ENCODE assay signal across 27 cellular contexts in the genomic region with DNA sequence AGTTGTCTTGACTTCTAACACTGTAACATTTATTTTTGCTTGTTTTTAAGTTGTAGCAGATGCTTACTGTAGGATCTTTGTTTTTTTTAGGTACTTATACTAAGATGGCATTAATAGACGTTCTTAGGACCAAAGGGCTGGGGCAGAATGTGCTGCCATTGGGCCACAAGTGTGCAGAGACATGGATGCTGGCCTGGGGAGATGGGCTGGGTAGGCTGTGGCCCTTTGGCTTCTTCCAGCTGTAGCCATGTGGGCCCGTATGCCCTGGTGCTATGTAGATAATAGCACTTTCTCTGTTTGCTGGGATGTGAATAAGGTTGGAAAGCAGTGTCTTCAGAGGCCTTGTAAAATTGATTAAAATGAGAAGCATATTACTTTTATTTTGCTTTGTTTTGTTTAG.
"Had no signal": no experiment of that assay in that cellular context is flagged by ENCODE, and none has a peak within 500 bp of the region (broad histone marks: within the 10 kb centered on the region; RNA-seq: fewer than 3 reads in every experiment).

No MANE protein-coding gene starts in this region.

- H3K4me3 ChIP-seq: gastroesophageal sphincter, heart left ventricle, hepatocyte, lung, mucosa of descending colon, prostate gland, sigmoid colon, spleen, thyroid gland, upper lobe of left lung had no signal

- H2AFZ ChIP-seq: hepatocyte had no signal

- H3K27ac Mint-ChIP-seq: effector memory CD8-positive, alpha-beta T cell; memory B cell; mesothelial cell of epicardium; naive B cell; natural killer cell treated with Interleukin-12 subunit alpha and Interleukin-12 subunit beta and Interleukin-15 and Interleukin-18, amount 100 ng/mL, for 72 hours; stimulated activated naive CD8-positive, alpha-beta T cell treated with anti-CD3 and anti-CD28 coated beads, Interleukin-15, amount 100 ng/mL, for 72 hours had no signal

- ATAC-seq: effector memory CD8-positive, alpha-beta T cell; esophagus mucosa; foreskin keratinocyte; gastroesophageal sphincter; heart left ventricle; mucosa of descending colon; natural killer cell treated with Interleukin-12 subunit alpha and Interleukin-12 subunit beta and Interleukin-15 and Interleukin-18, amount 100 ng/mL, for 72 hours; right cardiac atrium; stimulated activated naive CD8-positive, alpha-beta T cell treated with anti-CD3 and anti-CD28 coated beads, Interleukin-15, amount 100 ng/mL, for 72 hours had no signal

- H3K27me3 ChIP-seq: foreskin keratinocyte, gastroesophageal sphincter, heart left ventricle, hepatocyte, sigmoid colon, spleen, thyroid gland, upper lobe of left lung had no signal

- H3K4me1 Mint-ChIP-seq: mesothelial cell of epicardium; neural crest cell; stimulated activated naive CD8-positive, alpha-beta T cell treated with anti-CD3 and anti-CD28 coated beads, Interleukin-15, amount 100 ng/mL, for 72 hours had no signal

- H3K27ac ChIP-seq: epithelial cell of prostate, foreskin keratinocyte, gastroesophageal sphincter, heart left ventricle, hepatocyte, prostate gland, thyroid gland, upper lobe of left lung had no signal

- H3K4me2 ChIP-seq: hepatocyte had no signal

- H3K27me3 Mint-ChIP-seq: memory B cell had no signal

- H3K36me3 Mint-ChIP-seq: natural killer cell treated with Interleukin-12 subunit alpha and Interleukin-12 subunit beta and Interleukin-15 and Interleukin-18, amount 100 ng/mL, for 72 hours had no signal

- H3K36me3 ChIP-seq: prostate gland, thyroid gland had no signal

- H3K4me1 ChIP-seq: heart left ventricle, prostate gland, thyroid gland, upper lobe of left lung had no signal

- H3K9me3 ChIP-seq: gastroesophageal sphincter, mucosa of descending colon, prostate gland, sigmoid colon, thyroid gland, upper lobe of left lung had no signal

- H3K4me3 Mint-ChIP-seq: effector memory CD8-positive, alpha-beta T cell; memory B cell; mesothelial cell of epicardium; naive B cell; natural killer cell treated with Interleukin-12 subunit alpha and Interleukin-12 subunit beta and Interleukin-15 and Interleukin-18, amount 100 ng/mL, for 72 hours; neural crest cell; stimulated activated naive CD8-positive, alpha-beta T cell treated with anti-CD3 and anti-CD28 coated beads, Interleukin-15, amount 100 ng/mL, for 72 hours had no signal

- DNase-seq: caudate nucleus; cerebellar nuclear complex; cortex of kidney; effector memory CD8-positive, alpha-beta T cell; foreskin keratinocyte; heart left ventricle; mucosa of descending colon; naive B cell; right cardiac atrium; spleen; stimulated activated CD4-positive, alpha-beta T cell treated with anti-CD3 and anti-CD28 coated beads, Interleukin-2, amount 100 ng/mL, for 48 hours; stimulated activated CD8-positive, alpha-beta memory T cell treated with anti-CD3 and anti-CD28 coated beads, Interleukin-4, amount 100 ng/mL, for 48 hours; stimulated activated naive CD4-positive, alpha-beta T cell; stimulated activated naive CD8-positive, alpha-beta T cell treated with anti-CD3 and anti-CD28 coated beads, Interleukin-15, amount 100 ng/mL, for 72 hours; thyroid gland; upper lobe of left lung had no signal

- H3K9me3 Mint-ChIP-seq: effector memory CD8-positive, alpha-beta T cell; memory B cell; natural killer cell treated with Interleukin-12 subunit alpha and Interleukin-12 subunit beta and Interleukin-15 and Interleukin-18, amount 100 ng/mL, for 72 hours; stimulated activated naive CD8-positive, alpha-beta T cell treated with anti-CD3 and anti-CD28 coated beads, Interleukin-15, amount 100 ng/mL, for 72 hours had no signal
